ENCODE assay signal across 12 cellular contexts in the genomic region with DNA sequence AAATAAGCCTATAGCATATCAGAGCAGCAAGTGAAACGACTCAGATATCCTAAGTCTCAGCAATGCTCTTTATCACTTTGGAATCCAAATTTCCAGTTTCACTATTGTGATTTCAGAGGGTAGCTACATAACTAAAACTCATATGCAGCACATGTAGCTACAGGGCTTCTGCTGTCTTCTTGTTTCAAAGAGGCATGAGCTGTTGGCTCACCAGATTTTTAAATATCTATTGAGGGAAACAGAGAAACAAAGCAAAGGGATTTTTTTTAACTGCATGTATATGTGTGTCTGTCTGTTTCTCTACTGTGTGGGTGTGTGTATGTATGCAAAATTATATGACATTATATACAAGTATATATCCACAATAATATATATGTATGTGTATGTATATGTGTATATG.
DNase-seq lines count a peak whose midpoint lies in the region; ATAC-seq and TF ChIP-seq lines count a peak whose summit lies in the region.
"Had no signal": no experiment of that assay in that cellular context is flagged by ENCODE, and none has a peak within 500 bp of the region (broad histone marks: within the 10 kb centered on the region; RNA-seq: fewer than 3 reads in every experiment).

No MANE protein-coding gene starts in this region.

- H3K27ac ChIP-seq in coronary artery (peak overlapping the region; percentile 50 to 67), mesodermal cell (ENCODE audit: low read depth, low read length, severe bottlenecking) (peak overlapping the region; percentile 98), aorta (ENCODE audit: low read depth in 1 of 2, low read length in 2 of 2) (peak overlapping the region; percentile 63 to 90)
- H3K27ac ChIP-seq: 22Rv1, dorsolateral prefrontal cortex had no signal

- H3K4me1 Mint-ChIP-seq in activated T-helper 2 cell treated with anti-CD3 and anti-CD28 coated beads, Interferon-gamma antibody, Interleukin-2, Interleukin-4, amounts not matched to agents 10 μg/mL and 5 μg/mL and 100 μg/mL, durations not matched to agents 14 hours and 24 hours and 36 hours (ENCODE audit: low read depth) = no peaks in the 10 kb centered on the region

- H3K4me1 ChIP-seq in mesodermal cell (ENCODE audit: control insufficient read depth, insufficient read depth, low read length, poor library complexity, severe bottlenecking) (peaks cover 13% of the 10 kb centered on the region), aorta (ENCODE audit: control insufficient read depth in 1 of 2, insufficient read depth in 2 of 2, low read length in 2 of 2) (peaks cover 0 to 3% of the 10 kb centered on the region in 2 donors)

- no peaks in the 10 kb centered on the region for H3K27me3 ChIP-seq in aorta (ENCODE audit: control insufficient read depth in 1 of 2, insufficient read depth in 2 of 2, low read length in 1 of 2)
- H3K27me3 ChIP-seq: dorsolateral prefrontal cortex had no signal

- H3K4me3 ChIP-seq in coronary artery (no peak overlapping the region), mesodermal cell (ENCODE audit: extremely low read depth, insufficient read depth, low read length, poor library complexity, severe bottlenecking) (no peak overlapping the region), aorta (ENCODE audit: low read length in 2 of 2) (no peak overlapping the region)

- 33% methylated on average over 1 of the region's 1 CpG; no CpG with 5 or more reads in 1 of the 2 experiments for WGBS in mesodermal cell (ENCODE audit: insufficient coverage in 2 of 2), 2 experiments
- WGBS in aorta, 2 donors = 3 to 5% methylated on average over 1 of the region's 1 CpG

- no peaks in the 10 kb centered on the region for H3K27me3 Mint-ChIP-seq in activated T-helper 2 cell treated with anti-CD3 and anti-CD28 coated beads, Interferon-gamma antibody, Interleukin-2, Interleukin-4, amounts not matched to agents 10 μg/mL and 5 μg/mL and 100 μg/mL, durations not matched to agents 14 hours and 24 hours and 36 hours (ENCODE audit: low read depth)

- H3K4me3 Mint-ChIP-seq in activated T-helper 2 cell treated with anti-CD3 and anti-CD28 coated beads, Interferon-gamma antibody, Interleukin-2, Interleukin-4, amounts not matched to agents 10 μg/mL and 5 μg/mL and 100 μg/mL, durations not matched to agents 14 hours and 24 hours and 36 hours (ENCODE audit: low read depth) = no peak overlapping the region

- no peaks in the 10 kb centered on the region for H3K36me3 ChIP-seq in mesodermal cell (ENCODE audit: control insufficient read depth, insufficient read depth, low read length)
- H3K36me3 ChIP-seq in aorta (ENCODE audit: control insufficient read depth in 1 of 2, insufficient read depth in 2 of 2, low read length in 1 of 2) = no peaks in the 10 kb centered on the region

- ATAC-seq in aorta (ENCODE audit: low FRiP score) (peak; percentile 30), GM19455 (IDR thresholded peaks at IDR 0.05; ENCODE audit: unreplicated experiment) (no peak)

- intact Hi-C loops in aorta (cut with DNase I) = loop anchor here in 1 of 2 donors (10.0 kb wide), 1 partner anchor 57 kb away; no protein-coding TSS in a partner anchor
- intact Hi-C loops in activated T-helper 2 cell treated with anti-CD3 and anti-CD28 coated beads, Interferon-gamma antibody, Interleukin-2, Interleukin-4, amounts not matched to agents 10 μg/mL and 5 μg/mL and 100 μg/mL, durations not matched to agents 14 hours and 24 hours and 36 hours (cut with micrococcal nuclease) = no loop called here

- H3K27ac Mint-ChIP-seq in activated T-helper 2 cell treated with anti-CD3 and anti-CD28 coated beads, Interferon-gamma antibody, Interleukin-2, Interleukin-4, amounts not matched to agents 10 μg/mL and 5 μg/mL and 100 μg/mL, durations not matched to agents 14 hours and 24 hours and 36 hours = no peak overlapping the region

- H3K9me3 Mint-ChIP-seq in activated T-helper 2 cell treated with anti-CD3 and anti-CD28 coated beads, Interferon-gamma antibody, Interleukin-2, Interleukin-4, amounts not matched to agents 10 μg/mL and 5 μg/mL and 100 μg/mL, durations not matched to agents 14 hours and 24 hours and 36 hours = no peaks in the 10 kb centered on the region

- peak; percentile 58 for DNase-seq in DMS53 (lab: John Stamatoyannopoulos, UW)
- DNase-seq in DMS53 treated with DMSO at 0.1 percent for 48 hours (lab: John Stamatoyannopoulos, UW; ENCODE audit: unreplicated experiment) = no peak
- no peak for DNase-seq in coronary artery (ENCODE audit: low spot score)
- no peak for DNase-seq in aorta
- DNase-seq in activated T-helper 2 cell treated with anti-CD3 and anti-CD28 coated beads, Interferon-gamma antibody, Interleukin-2, Interleukin-4, amounts not matched to agents 10 μg/mL and 5 μg/mL and 100 μg/mL, durations not matched to agents 14 hours and 24 hours and 36 hours (ENCODE audit: low spot score) = no peak
- no peak for DNase-seq in GDM1 (lab: John Stamatoyannopoulos, UW)
- DNase-seq: activated CD4-positive, alpha-beta T cell treated with anti-CD3 and anti-CD28 coated beads for 48 hours; activated gamma-delta T cell treated with Interleukin-2 at 50 U/mL for 16 hours; dorsolateral prefrontal cortex had no signal

- TF ChIP-seq CTCF in coronary artery (IDR thresholded peaks at IDR 0.05) = no peak

- no peaks in the 10 kb centered on the region for H3K36me3 Mint-ChIP-seq in activated T-helper 2 cell treated with anti-CD3 and anti-CD28 coated beads, Interferon-gamma antibody, Interleukin-2, Interleukin-4, amounts not matched to agents 10 μg/mL and 5 μg/mL and 100 μg/mL, durations not matched to agents 14 hours and 24 hours and 36 hours (ENCODE audit: low read depth)

- no peaks in the 10 kb centered on the region for H3K9me3 ChIP-seq in mesodermal cell (ENCODE audit: control insufficient read depth, low read length)
- H3K9me3 ChIP-seq in aorta (ENCODE audit: control insufficient read depth, low read length) = no peaks in the 10 kb centered on the region
